Comparison of ENCODE assay signal across 20 cellular contexts in genomic region chr10:5494611-5495010, GRCh38. TPM values are rescaled to one million over a fixed set of nuclear protein-coding genes. Genes with fewer than 3 reads are reported as not detected.
DNase-seq lines count a peak whose midpoint lies in the region; ATAC-seq and TF ChIP-seq lines count a peak whose summit lies in the region.
"Had no signal": no experiment of that assay in that cellular context is flagged by ENCODE, and none has a peak within 500 bp of the region (broad histone marks: within the 10 kb centered on the region; RNA-seq: fewer than 3 reads in every experiment).

No MANE protein-coding gene starts in this region.

- H3K27me3 ChIP-seq in osteoblast (ENCODE audit: insufficient read depth, low read length) (no peaks in the 10 kb centered on the region), sigmoid colon (no peaks in the 10 kb centered on the region), brain microvascular endothelial cell (replicated peaks) (no peaks in the 10 kb centered on the region)
- H3K27me3 ChIP-seq: BLaER1 had no signal

- no peaks in the 10 kb centered on the region for H3K79me2 ChIP-seq in osteoblast (ENCODE audit: insufficient read depth, low read length)

- H3K9me3 ChIP-seq in osteoblast (ENCODE audit: low read depth, low read length), result no peaks in the 10 kb centered on the region
- peaks cover 0 to 4% (median 2%) of the 10 kb centered on the region in 4 donors for H3K9me3 ChIP-seq in sigmoid colon
- H3K9me3 ChIP-seq: HAP-1 had no signal

- H3K4me1 ChIP-seq in osteoblast (ENCODE audit: insufficient read depth, low read length) (no peaks in the 10 kb centered on the region), sigmoid colon (no peaks in the 10 kb centered on the region)
- H3K4me1 ChIP-seq: HAP-1 had no signal

- peak overlapping the region; percentile 81 for H3K27ac ChIP-seq in 22Rv1
- H3K27ac ChIP-seq in VCaP, result peak overlapping the region; percentile 61
- no peak overlapping the region for H3K27ac ChIP-seq in osteoblast (ENCODE audit: low read depth, low read length)
- no peak overlapping the region for H3K27ac ChIP-seq in sigmoid colon
- H3K27ac ChIP-seq in brain microvascular endothelial cell, result no peak overlapping the region
- H3K27ac ChIP-seq: BLaER1 had no signal

- H3K4me2 ChIP-seq in osteoblast (ENCODE audit: insufficient read depth, low read length), result no peak overlapping the region
- H3K4me2 ChIP-seq: BLaER1 had no signal

- intact Hi-C loops in sigmoid colon (cut with DNase I), result no loop called here

- H3K4me3 ChIP-seq in osteoblast (ENCODE audit: insufficient read depth, low read length) (no peak overlapping the region), sigmoid colon (no peak overlapping the region), brain microvascular endothelial cell (ENCODE audit: low read depth, low read length) (no peak overlapping the region)
- H3K4me3 ChIP-seq: BLaER1, GM12878, HAP-1 had no signal

- no peak overlapping the region for H2AFZ ChIP-seq in osteoblast (ENCODE audit: low read length)

- TF ChIP-seq CTCF in 22Rv1 (IDR thresholded peaks at IDR 0.05) (no peak), VCaP (conservative IDR thresholded peaks at IDR 0.05) (no peak), osteoblast (IDR thresholded peaks at IDR 0.05; ENCODE audit: extremely low read depth, low read depth, low read length) (no peak), sigmoid colon (IDR thresholded peaks at IDR 0.05) (no peak), brain microvascular endothelial cell (IDR thresholded peaks at IDR 0.05; ENCODE audit: low read depth, low read length, missing control alignments) (no peak)

- ATAC-seq in GM18505 (IDR thresholded peaks at IDR 0.05; ENCODE audit: unreplicated experiment), result no peak
- ATAC-seq: CD8-positive, alpha-beta T cell; GM12878 had no signal

- no peak for TF ChIP-seq POLR2A in sigmoid colon (IDR thresholded peaks at IDR 0.05)
- TF ChIP-seq POLR2A in GM18505 (IDR thresholded peaks at IDR 0.05; ENCODE audit: borderline replicate concordance, extremely low read depth, insufficient read depth, insufficient read length), result no peak

- no peak for TF ChIP-seq EP300 in sigmoid colon (IDR thresholded peaks at IDR 0.05)

- 87 to 91% methylated on average over 8 of the region's 8 CpGs for WGBS in sigmoid colon, 2 donors

- no peaks in the 10 kb centered on the region for H3K36me3 ChIP-seq in osteoblast (ENCODE audit: insufficient read depth, low read length)
- H3K36me3 ChIP-seq in sigmoid colon, result no peaks in the 10 kb centered on the region
- no peaks in the 10 kb centered on the region for H3K36me3 ChIP-seq in brain microvascular endothelial cell (replicated peaks)
- H3K36me3 ChIP-seq: BLaER1, HAP-1 had no signal

- in situ Hi-C loops in brain microvascular endothelial cell (cut with HindIII; ENCODE audit: low pct_ligation_motif_present, low sequenced_read_pairs), result no loop called here

- H4K20me1 ChIP-seq in osteoblast (ENCODE audit: insufficient read depth, low read length), result no peaks in the 10 kb centered on the region
- H4K20me1 ChIP-seq: BLaER1 had no signal

- DNase-seq in osteoblast (ENCODE audit: insufficient read length, low spot score, missing footprints) (peak; percentile 37), sigmoid colon (peak; percentile 22), SIG-M5 (lab: John Stamatoyannopoulos, UW) (no peak), brain microvascular endothelial cell (no peak)
- DNase-seq: AML-193; CD8-positive, alpha-beta T cell; DMS 273 treated with DMSO at 0.1 percent for 48 hours; DMS53; DND-41; EL had no signal

RNA-seq across cellular contexts. Expression of gene CALML5, which starts 4.8 kb away (rescaled TPM):
- total RNA-seq in osteoblast (not detected in 2 replicates), sigmoid colon (not detected)
- not detected for polyA plus RNA-seq in sigmoid colon
- total RNA-seq: A172; CD8-positive, alpha-beta T cell; G401; GM12878; H4 had no signal
- polyA plus RNA-seq: GM12878 had no signal

RNA-seq across cellular contexts. Expression of gene CALML3, which starts 30.1 kb away (rescaled TPM):
- total RNA-seq in osteoblast, result not detected in 2 replicates
- total RNA-seq in sigmoid colon, result not detected
- under 1 TPM in 1 of 3 donors, not detected in 2; 0.15 TPM for polyA plus RNA-seq in sigmoid colon
- total RNA-seq: A172; CD8-positive, alpha-beta T cell; G401; GM12878; H4; HT-29 had no signal
- polyA plus RNA-seq: GM12878 had no signal

Comparison
In these comparisons a context has a peak if more than half of its experiments do, and no peak if none do; other contexts are left out.
1. H3K27ac ChIP-seq: peak in 22Rv1 (single experiment) and VCaP (single experiment); none in osteoblast (single experiment), sigmoid colon (0 of 4) and brain microvascular endothelial cell (single experiment).
2. DNase-seq: peak in osteoblast (single experiment) and sigmoid colon (single experiment); none in SIG-M5 (single experiment) and brain microvascular endothelial cell (single experiment).